8 cellular contexts compared by ENCODE assay signal in the genomic region with DNA sequence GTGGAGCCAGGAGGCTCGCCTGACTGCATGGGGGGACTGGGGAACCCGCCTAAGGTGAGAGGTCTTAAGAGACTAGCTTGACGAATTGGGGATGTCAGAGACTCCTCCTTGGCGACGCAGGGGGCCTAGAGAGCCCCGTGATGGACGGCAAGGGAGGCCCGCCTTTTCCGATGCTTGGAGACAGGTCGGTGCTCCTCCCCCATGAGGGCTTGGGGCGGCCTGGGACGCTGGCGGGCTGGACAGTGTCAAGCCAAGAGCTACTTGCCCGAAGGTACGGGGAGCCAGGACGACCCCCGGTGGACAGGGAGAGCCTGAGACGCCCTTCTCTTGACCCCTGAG. TPM values are rescaled to one million over a fixed set of nuclear protein-coding genes. Genes with fewer than 3 reads are reported as not detected.
A peak's percentile ranks its signal among the peaks of the same experiment; 100 is the strongest.
DNase-seq lines count a peak whose midpoint lies in the region; ATAC-seq, FAIRE-seq and TF ChIP-seq lines count a peak whose summit lies in the region.

No MANE protein-coding gene starts in this region.

- TF ChIP-seq CTCF in HEK293 (tag by site-specific recombination; IDR thresholded peaks at IDR 0.05) (no peak; the same call in 1 of the 2 replicates), heart right ventricle (IDR thresholded peaks at IDR 0.05) (no peak), prostate gland (IDR thresholded peaks at IDR 0.05) (no peak)

- DNase-seq in NCI-H510A (lab: John Stamatoyannopoulos, UW) (peak; percentile 14), NCI-H510A treated with DMSO at 0.1 percent for 48 hours (lab: John Stamatoyannopoulos, UW) (no peak), MG63 (peak; percentile 49), heart right ventricle (peak; percentile 29 to 39), prostate gland (ENCODE audit: low spot score) (no peak), frontal cortex (ENCODE audit: low spot score in 2 of 2) (no peak)
- DNase-seq in activated naive CD4-positive, alpha-beta T cell treated with anti-CD3 and anti-CD28 coated beads, Interleukin-2, amount 50 U/mL, for 16 hours = peak; percentile 44

- POLR2A ChIA-PET in HEK293 (lab: Yijun Ruan, JAX) = interaction anchor here (0.6 to 1.7 kb wide), 7 partner anchors 10 to 238 kb away, joined by 3 to 12 read pairs (median 4); a partner anchor contains a TSS

- no peak for TF ChIP-seq POLR2A in prostate gland (IDR thresholded peaks at IDR 0.05)

- H3K4me1 ChIP-seq in HEK293 (ENCODE audit: control insufficient read depth, insufficient read depth, low read length) (peaks cover 21% of the 10 kb centered on the region), heart right ventricle (peaks cover 10 to 45% (median 26%) of the 10 kb centered on the region in 9 donors), prostate gland (replicated peaks) (peaks cover 9% of the 10 kb centered on the region)

- CTCF ChIA-PET in HEK293 (lab: Yijun Ruan, JAX) = interaction anchor here (0.5 to 3.9 kb wide), 15 partner anchors 18 to 440 kb away, joined by 3 to 11 read pairs (median 4); a partner anchor contains a TSS

- no peaks in the 10 kb centered on the region for H3K9me3 ChIP-seq in HEK293 (ENCODE audit: control insufficient read depth, insufficient read depth, low read depth, low read length)
- no peaks in the 10 kb centered on the region for H3K9me3 ChIP-seq in MG63
- H3K9me3 ChIP-seq in heart right ventricle = no peaks in the 10 kb centered on the region
- H3K9me3 ChIP-seq in prostate gland = no peaks in the 10 kb centered on the region

- H3K36me3 ChIP-seq in HEK293 (ENCODE audit: control insufficient read depth in 2 of 2, insufficient read depth in 1 of 2, low read length in 2 of 2) (peaks cover 21 to 38% of the 10 kb centered on the region in 2 experiments), MG63 (peaks cover 21% of the 10 kb centered on the region), heart right ventricle (peaks cover 0 to 31% (median 0%) of the 10 kb centered on the region in 9 donors), prostate gland (no peaks in the 10 kb centered on the region)

- FAIRE-seq in frontal cortex (lab: Jason Lieb, UNC) = no peak

- H3K27me3 ChIP-seq in MG63 = no peaks in the 10 kb centered on the region
- no peaks in the 10 kb centered on the region for H3K27me3 ChIP-seq in heart right ventricle
- no peaks in the 10 kb centered on the region for H3K27me3 ChIP-seq in prostate gland (replicated peaks; ENCODE audit: insufficient read depth)

- peak overlapping the region; percentile 47 for H3K4me3 ChIP-seq in HEK293 (ENCODE audit: low read depth, low read length)
- peak overlapping the region; percentile 88 for H3K4me3 ChIP-seq in MG63
- H3K4me3 ChIP-seq in heart right ventricle = peak overlapping the region; percentile 75 to 99 (median 88)
- peak overlapping the region; percentile 63 to 69 for H3K4me3 ChIP-seq in prostate gland

- peak in 7 of 8 donors; percentile 19 to 49 (median 36) for ATAC-seq in heart right ventricle

- H3K27ac ChIP-seq in HEK293 (ENCODE audit: extremely low read depth, low read depth, low read length) (peak overlapping the region; percentile 84), heart right ventricle (peak overlapping the region in 9 of 10 donors; percentile 78 to 95 (median 88)), prostate gland (peak overlapping the region; percentile 66 to 69)

- intact Hi-C loops in heart right ventricle (cut with DNase I) = loop anchor here in 3 of 10 donors (1.0 to 10.0 kb wide), 3 partner anchors 19 to 119 kb away; a partner anchor contains a TSS
- intact Hi-C loops in prostate gland (cut with DNase I) = no loop called here

- 1% methylated on average over 14 to 18 of the region's 18 CpGs for WGBS in heart right ventricle, 2 donors
- 2% methylated on average over 18 of the region's 18 CpGs for WGBS in prostate gland

TF ChIP-seq in HEK293, 187 proteins besides CTCF, POLR2A, EP300 and RAD21 (continues in another document):
- TF ChIP-seq SP3 (tag by site-specific recombination; IDR thresholded peaks at IDR 0.05) (peak; percentile 51), ZXDB (tag by site-specific recombination; IDR thresholded peaks at IDR 0.05) (0 out of 2 replicates have a peak, but pooled peaks have one; percentile 12), GLIS1 (tag by site-specific recombination; IDR thresholded peaks at IDR 0.05) (peak; percentile 98), HOXA7 (CRISPR knock-in tag; IDR thresholded peaks at IDR 0.05; ENCODE audit: borderline replicate concordance) (no peak), ZNF521 (tag by site-specific recombination; IDR thresholded peaks at IDR 0.05) (no peak)
- TF ChIP-seq, protein P1, sequence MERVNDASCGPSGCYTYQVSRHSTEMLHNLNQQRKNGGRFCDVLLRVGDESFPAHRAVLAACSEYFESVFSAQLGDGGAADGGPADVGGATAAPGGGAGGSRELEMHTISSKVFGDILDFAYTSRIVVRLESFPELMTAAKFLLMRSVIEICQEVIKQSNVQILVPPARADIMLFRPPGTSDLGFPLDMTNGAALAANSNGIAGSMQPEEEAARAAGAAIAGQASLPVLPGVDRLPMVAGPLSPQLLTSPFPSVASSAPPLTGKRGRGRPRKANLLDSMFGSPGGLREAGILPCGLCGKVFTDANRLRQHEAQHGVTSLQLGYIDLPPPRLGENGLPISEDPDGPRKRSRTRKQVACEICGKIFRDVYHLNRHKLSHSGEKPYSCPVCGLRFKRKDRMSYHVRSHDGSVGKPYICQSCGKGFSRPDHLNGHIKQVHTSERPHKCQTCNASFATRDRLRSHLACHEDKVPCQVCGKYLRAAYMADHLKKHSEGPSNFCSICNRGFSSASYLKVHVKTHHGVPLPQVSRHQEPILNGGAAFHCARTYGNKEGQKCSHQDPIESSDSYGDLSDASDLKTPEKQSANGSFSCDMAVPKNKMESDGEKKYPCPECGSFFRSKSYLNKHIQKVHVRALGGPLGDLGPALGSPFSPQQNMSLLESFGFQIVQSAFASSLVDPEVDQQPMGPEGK (tag by site-specific recombination; IDR thresholded peaks at IDR 0.05) = peak; percentile 77; the same call in 1 of the 2 replicates
- TF ChIP-seq, protein P2, sequence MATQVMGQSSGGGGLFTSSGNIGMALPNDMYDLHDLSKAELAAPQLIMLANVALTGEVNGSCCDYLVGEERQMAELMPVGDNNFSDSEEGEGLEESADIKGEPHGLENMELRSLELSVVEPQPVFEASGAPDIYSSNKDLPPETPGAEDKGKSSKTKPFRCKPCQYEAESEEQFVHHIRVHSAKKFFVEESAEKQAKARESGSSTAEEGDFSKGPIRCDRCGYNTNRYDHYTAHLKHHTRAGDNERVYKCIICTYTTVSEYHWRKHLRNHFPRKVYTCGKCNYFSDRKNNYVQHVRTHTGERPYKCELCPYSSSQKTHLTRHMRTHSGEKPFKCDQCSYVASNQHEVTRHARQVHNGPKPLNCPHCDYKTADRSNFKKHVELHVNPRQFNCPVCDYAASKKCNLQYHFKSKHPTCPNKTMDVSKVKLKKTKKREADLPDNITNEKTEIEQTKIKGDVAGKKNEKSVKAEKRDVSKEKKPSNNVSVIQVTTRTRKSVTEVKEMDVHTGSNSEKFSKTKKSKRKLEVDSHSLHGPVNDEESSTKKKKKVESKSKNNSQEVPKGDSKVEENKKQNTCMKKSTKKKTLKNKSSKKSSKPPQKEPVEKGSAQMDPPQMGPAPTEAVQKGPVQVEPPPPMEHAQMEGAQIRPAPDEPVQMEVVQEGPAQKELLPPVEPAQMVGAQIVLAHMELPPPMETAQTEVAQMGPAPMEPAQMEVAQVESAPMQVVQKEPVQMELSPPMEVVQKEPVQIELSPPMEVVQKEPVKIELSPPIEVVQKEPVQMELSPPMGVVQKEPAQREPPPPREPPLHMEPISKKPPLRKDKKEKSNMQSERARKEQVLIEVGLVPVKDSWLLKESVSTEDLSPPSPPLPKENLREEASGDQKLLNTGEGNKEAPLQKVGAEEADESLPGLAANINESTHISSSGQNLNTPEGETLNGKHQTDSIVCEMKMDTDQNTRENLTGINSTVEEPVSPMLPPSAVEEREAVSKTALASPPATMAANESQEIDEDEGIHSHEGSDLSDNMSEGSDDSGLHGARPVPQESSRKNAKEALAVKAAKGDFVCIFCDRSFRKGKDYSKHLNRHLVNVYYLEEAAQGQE (tag by site-specific recombination; IDR thresholded peaks at IDR 0.05) = peak; percentile 74

RNA-seq across cellular contexts. Expression of a gene that starts 0.6 kb away (rescaled TPM):
- total RNA-seq in MG63 (2014; rRNA removed; shearing (Covaris generic); ENCODE audit: low replicate concordance) = 46.1 and 77.8 TPM in 2 replicates
- total RNA-seq in heart right ventricle = 10 to 100 TPM in 5 of 10 donors, 1 to 10 TPM in 5; 7.3 to 13.4 (median 10.2) TPM
- polyA plus RNA-seq in heart right ventricle = 10 to 100 TPM in 1 of 2 donors, 1 to 10 TPM in 1; 7.7 to 26.6 TPM
- 10 to 100 TPM; 32.4 to 75.1 TPM for total RNA-seq in prostate gland
- 13.9 TPM for total RNA-seq in frontal cortex

RNA-seq across cellular contexts. Expression of a gene that starts 13.0 kb away (rescaled TPM):
- 0.22 and 0.23 TPM in 2 replicates for total RNA-seq in MG63 (2014; rRNA removed; shearing (Covaris generic); ENCODE audit: low replicate concordance)
- total RNA-seq in heart right ventricle = under 1 TPM in 3 of 10 donors, not detected in 7; 0.26 to 0.62 (median 0.42) TPM
- under 1 TPM; 0.29 to 0.37 TPM for polyA plus RNA-seq in heart right ventricle
- total RNA-seq in prostate gland = 10 to 100 TPM; 14.2 to 41.1 TPM
- not detected for total RNA-seq in frontal cortex

RNA-seq across cellular contexts. Expression of a gene that starts 18.4 kb away (rescaled TPM):
- total RNA-seq in MG63 (2014; rRNA removed; shearing (Covaris generic); ENCODE audit: low replicate concordance) = 25.1 and 26.1 TPM in 2 replicates
- total RNA-seq in heart right ventricle = 10 to 100 TPM in 6 of 10 donors, 1 to 10 TPM in 4; 7.9 to 12.4 (median 10.2) TPM
- polyA plus RNA-seq in heart right ventricle = 10 to 100 TPM; 16.2 to 18.9 TPM
- total RNA-seq in prostate gland = 10 to 100 TPM; 42.0 to 49.0 TPM
- total RNA-seq in frontal cortex = 9.0 TPM

RNA-seq across cellular contexts. Expression of a gene that starts 37.0 kb away (rescaled TPM):
- not detected in 2 replicates for total RNA-seq in MG63 (2014; rRNA removed; shearing (Covaris generic); ENCODE audit: low replicate concordance)
- total RNA-seq in heart right ventricle (1 to 10 TPM; 1.2 to 7.5 (median 4.7) TPM), prostate gland (10 to 100 TPM in 1 of 2 donors, 1 to 10 TPM in 1; 7.4 to 31.2 TPM), frontal cortex (24.9 TPM)
- 1 to 10 TPM; 2.2 to 2.6 TPM for polyA plus RNA-seq in heart right ventricle

RNA-seq across cellular contexts. Expression of a gene that starts 58.5 kb away (rescaled TPM):
- 0.72 and 2.1 TPM in 2 replicates for total RNA-seq in MG63 (2014; rRNA removed; shearing (Covaris generic); ENCODE audit: low replicate concordance)
- total RNA-seq in heart right ventricle (1 to 10 TPM; 2.7 to 7.7 (median 3.5) TPM), prostate gland (10 to 100 TPM; 12.0 to 21.9 TPM), frontal cortex (2.9 TPM)
- 1 to 10 TPM; 5.3 to 6.2 TPM for polyA plus RNA-seq in heart right ventricle

Comparison
In these comparisons a context has a peak if more than half of its experiments do, and no peak if none do; other contexts are left out.
1. DNase-seq: peak in NCI-H510A (single experiment), MG63 (single experiment), activated naive CD4-positive, alpha-beta T cell treated with anti-CD3 and anti-CD28 coated beads, Interleukin-2, amount 50 U/mL, for 16 hours (single experiment) and heart right ventricle (2 of 2); none in NCI-H510A treated with DMSO at 0.1 percent for 48 hours (single experiment), prostate gland (single experiment) and frontal cortex (0 of 2).
2. RNA of a gene that starts 13.0 kb away (total RNA-seq): 14.2 to 41.1 TPM in prostate gland; 0.22 to 0.23 TPM in MG63, 0.26 to 0.62 TPM in heart right ventricle and not detected in frontal cortex (single experiment); every median in the first group is over 4 times any median in the second.
3. Peak in every context shown above with its lines, with median percentiles within 50 percentile points of each other: H3K27ac ChIP-seq and H3K4me3 ChIP-seq.